In genomic region chr1:117000142-117000541, GRCh38 we compare ENCODE assay signal across 19 cellular contexts.
"Had no signal": no experiment of that assay in that cellular context is flagged by ENCODE, and none has a peak within 500 bp of the region (broad histone marks: within the 10 kb centered on the region; RNA-seq: fewer than 3 reads in every experiment).

No MANE protein-coding gene starts in this region.

- H3K9me3 ChIP-seq: body of pancreas, esophagus muscularis mucosa, left ventricle myocardium inferior, prostate gland had no signal

- DNase-seq: activated CD4-positive, CD25-positive, alpha-beta regulatory T cell treated with anti-CD3 and anti-CD28 coated beads, Interleukin-2, amount 50 U/mL, for 72 hours; activated naive CD4-positive, alpha-beta T cell treated with anti-CD3 and anti-CD28 coated beads for 36 hours; amniotic stem cell; body of pancreas; central memory CD4-positive, alpha-beta T cell; effector CD4-positive, alpha-beta T cell; hippocampal formation; left ventricle myocardium inferior; mesenchymal stem cell; right cardiac atrium; stimulated activated CD4-positive, alpha-beta T cell treated with anti-CD3 and anti-CD28 coated beads, Interleukin-4, amount 100 ng/mL, for 24 hours; stimulated activated naive CD4-positive, alpha-beta T cell; trophoblast cell had no signal

- H3K4me1 ChIP-seq: left ventricle myocardium inferior, prostate gland had no signal

- H3K27ac Mint-ChIP-seq: activated T-helper 2 cell treated with anti-CD3 and anti-CD28 coated beads, Interferon-gamma antibody, Interleukin-2, Interleukin-4, amounts not matched to agents 10 μg/mL and 5 μg/mL and 100 μg/mL, durations not matched to agents 14 hours and 24 hours and 36 hours; nephron had no signal

- ATAC-seq: body of pancreas, right cardiac atrium had no signal

- H3K27ac ChIP-seq: body of pancreas, coronary artery, esophagus muscularis mucosa, left ventricle myocardium inferior, prostate gland had no signal

- H3K27me3 ChIP-seq: body of pancreas, esophagus muscularis mucosa had no signal

- H3K9me3 Mint-ChIP-seq: nephron had no signal

- H3K4me3 Mint-ChIP-seq: activated naive CD4-positive, alpha-beta T cell treated with anti-CD3 and anti-CD28 coated beads for 36 hours; nephron had no signal

- H3K36me3 ChIP-seq: esophagus muscularis mucosa, left ventricle myocardium inferior, prostate gland had no signal

- H3K4me3 ChIP-seq: body of pancreas, coronary artery, esophagus muscularis mucosa, left ventricle myocardium inferior, prostate gland, skin epidermis had no signal
